In genomic region chr12:75631809-75632208, GRCh38 we compare ENCODE assay signal across 16 cellular contexts.
A peak's percentile ranks its signal among the peaks of the same experiment; 100 is the strongest.
DNase-seq lines count a peak whose midpoint lies in the region; ATAC-seq and TF ChIP-seq lines count a peak whose summit lies in the region.
"Had no signal": no experiment of that assay in that cellular context is flagged by ENCODE, and none has a peak within 500 bp of the region (broad histone marks: within the 10 kb centered on the region; RNA-seq: fewer than 3 reads in every experiment).

No MANE protein-coding gene starts in this region.

- WGBS in ovary, 3 donors: 73 to 85% (median 81%) methylated on average over 4 of the region's 4 CpGs
- WGBS in heart right ventricle, 2 donors: 85 to 90% methylated on average over 4 of the region's 4 CpGs

- TF ChIP-seq CTCF in AG10803 (conservative IDR thresholded peaks at IDR 0.05; ENCODE audit: low read length): no peak
- TF ChIP-seq CTCF in ovary (IDR thresholded peaks at IDR 0.05): no peak
- TF ChIP-seq CTCF in heart right ventricle (IDR thresholded peaks at IDR 0.05): no peak

- H3K27me3 ChIP-seq in HUES48 (ENCODE audit: control insufficient read depth, insufficient read depth, low read length) (no peaks in the 10 kb centered on the region), ovary (no peaks in the 10 kb centered on the region), heart right ventricle (no peaks in the 10 kb centered on the region)
- H3K27me3 ChIP-seq: BLaER1 treated with 17β-estradiol and CSF1 and Interleukin-3, amounts not matched to agents 10 nM and 100 nM; SJCRH30 had no signal

- no peak overlapping the region for H3K9ac ChIP-seq in HUES48 (ENCODE audit: low read depth, low read length)
- H3K9ac ChIP-seq: BLaER1 treated with 17β-estradiol and CSF1 and Interleukin-3, amounts not matched to agents 10 nM and 100 nM had no signal

- H3K27ac ChIP-seq in HUES48 (ENCODE audit: low read depth, low read length) (peak overlapping the region; percentile 85), epithelial cell of prostate (peak overlapping the region; percentile 53), ovary (no peak overlapping the region), heart right ventricle (peak overlapping the region in 1 of 10 donors; percentile 7)
- H3K27ac ChIP-seq: BLaER1 treated with 17β-estradiol and CSF1 and Interleukin-3, amounts not matched to agents 10 nM and 100 nM; PC-9; SJCRH30 had no signal

- TF ChIP-seq EP300 in ovary (IDR thresholded peaks at IDR 0.05): no peak

- H3K36me3 ChIP-seq in HUES48 (ENCODE audit: control insufficient read depth, insufficient read depth, low read length) (no peaks in the 10 kb centered on the region), ovary (no peaks in the 10 kb centered on the region), heart right ventricle (no peaks in the 10 kb centered on the region)
- H3K36me3 ChIP-seq: BLaER1 treated with 17β-estradiol and CSF1 and Interleukin-3, amounts not matched to agents 10 nM and 100 nM; SJCRH30 had no signal

- ATAC-seq in left lobe of liver (no peak), heart right ventricle (no peak)

- peak; percentile 56 for DNase-seq in AG10803 (ENCODE audit: low read depth)
- DNase-seq in NCI-H524 (lab: John Stamatoyannopoulos, UW): peak; percentile 63 to 83
- no peak for DNase-seq in epithelial cell of prostate (ENCODE audit: low read depth, low spot score)
- no peak for DNase-seq in left lobe of liver (ENCODE audit: low spot score)
- no peak for DNase-seq in activated T-cell treated with anti-CD3 and anti-CD28 coated beads for 4 hours
- DNase-seq in ovary: no peak
- DNase-seq in heart right ventricle: no peak
- DNase-seq: CD8-positive, alpha-beta memory T cell; EL; NCI-H1694 treated with DMSO at 0.1 percent for 48 hours; NCI-H2107; NCI-H748 treated with DMSO at 0.1 percent for 48 hours; PC-9; SJCRH30 had no signal

- H3K9me3 ChIP-seq in HUES48 (ENCODE audit: control insufficient read depth, insufficient read depth, low read length): no peaks in the 10 kb centered on the region
- H3K9me3 ChIP-seq in ovary: no peaks in the 10 kb centered on the region
- peaks cover 0 to 6% (median 0%) of the 10 kb centered on the region in 11 donors for H3K9me3 ChIP-seq in heart right ventricle
- H3K9me3 ChIP-seq: SJCRH30 had no signal

- H3K4me3 ChIP-seq in AG10803 (ENCODE audit: low read length): no peak overlapping the region
- H3K4me3 ChIP-seq in HUES48 (ENCODE audit: low read depth, low read length): no peak overlapping the region
- no peak overlapping the region for H3K4me3 ChIP-seq in ovary
- no peak overlapping the region for H3K4me3 ChIP-seq in heart right ventricle
- H3K4me3 ChIP-seq: BLaER1 treated with 17β-estradiol and CSF1 and Interleukin-3, amounts not matched to agents 10 nM and 100 nM; PC-9; SJCRH30 had no signal

- TF ChIP-seq POLR2A in ovary (IDR thresholded peaks at IDR 0.05): no peak

- intact Hi-C loops in ovary (cut with DNase I): no loop called here
- intact Hi-C loops in heart right ventricle (cut with DNase I): no loop called here

- H3K4me1 ChIP-seq in HUES48 (ENCODE audit: control insufficient read depth, insufficient read depth, low read length) (peaks cover 54% of the 10 kb centered on the region), ovary (ENCODE audit: insufficient read depth) (peaks cover 2% of the 10 kb centered on the region), heart right ventricle (peaks cover 0 to 25% (median 3%) of the 10 kb centered on the region in 9 donors)

Comparison
In these comparisons a context has a peak if more than half of its experiments do, and no peak if none do; other contexts are left out.
1. DNase-seq: peak in AG10803 (single experiment) and NCI-H524 (2 of 2); none in epithelial cell of prostate (single experiment), left lobe of liver (single experiment), activated T-cell treated with anti-CD3 and anti-CD28 coated beads for 4 hours (single experiment), ovary (0 of 5) and heart right ventricle (0 of 2).
2. H3K27ac ChIP-seq: peak in HUES48 (single experiment) and epithelial cell of prostate (single experiment); none in ovary (0 of 2).